14 cellular contexts compared by ENCODE assay signal in the genomic region with DNA sequence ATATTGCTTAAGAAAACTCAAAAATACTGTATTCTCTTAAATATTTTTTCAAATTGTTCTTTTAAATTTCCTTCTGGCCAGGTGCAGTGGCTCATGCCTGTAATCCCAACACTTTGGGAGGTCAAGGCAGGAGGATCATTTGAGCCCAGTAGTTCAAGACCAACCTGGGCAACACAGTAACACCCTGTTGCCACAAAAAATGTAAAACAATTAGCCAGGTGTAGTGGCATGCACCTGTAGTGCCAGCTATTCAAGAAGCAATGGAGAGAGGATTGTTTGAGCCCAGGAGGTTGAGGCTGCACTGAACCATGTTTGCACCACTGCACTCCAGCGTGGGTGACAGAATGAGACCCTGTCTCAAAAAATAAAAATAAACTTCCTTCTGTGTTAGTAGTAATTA.
"Had no signal": no experiment of that assay in that cellular context is flagged by ENCODE, and none has a peak within 500 bp of the region (broad histone marks: within the 10 kb centered on the region; RNA-seq: fewer than 3 reads in every experiment).

No MANE protein-coding gene starts in this region.

- H3K27me3 ChIP-seq: gastroesophageal sphincter, pancreas had no signal

- ATAC-seq: gastroesophageal sphincter; pancreas; stimulated activated naive CD8-positive, alpha-beta T cell treated with anti-CD3 and anti-CD28 coated beads, Interleukin-15, amount 100 ng/mL, for 72 hours had no signal

- DNase-seq: activated CD4-positive, CD25-positive, alpha-beta regulatory T cell; activated naive CD4-positive, alpha-beta T cell treated with anti-CD3 and anti-CD28 coated beads, Interleukin-2, amount 50 U/mL, for 16 hours; amniotic stem cell; cerebellar nuclear complex; effector memory CD8-positive, alpha-beta T cell; pancreas; stimulated activated CD4-positive, alpha-beta T cell treated with anti-CD3 and anti-CD28 coated beads, Interleukin-2, amount 100 ng/mL, for 48 hours; stimulated activated naive CD8-positive, alpha-beta T cell treated with anti-CD3 and anti-CD28 coated beads, Interleukin-15, amount 100 ng/mL, for 72 hours had no signal

- H3K27ac ChIP-seq: gastroesophageal sphincter, pancreas, thoracic aorta had no signal

- H3K36me3 ChIP-seq: gastroesophageal sphincter, thoracic aorta had no signal

- H3K4me3 Mint-ChIP-seq: brain; dendritic cell treated with granulocyte-macrophage colony-stimulating factor and Interleukin-4, amounts not matched to agents 40 ng/mL and 50 ng/mL, for 4 days; effector memory CD8-positive, alpha-beta T cell; neural crest cell; stimulated activated naive CD8-positive, alpha-beta T cell treated with anti-CD3 and anti-CD28 coated beads, Interleukin-15, amount 100 ng/mL, for 72 hours had no signal

- H3K4me1 Mint-ChIP-seq: brain had no signal

- H3K27me3 Mint-ChIP-seq: brain; dendritic cell treated with granulocyte-macrophage colony-stimulating factor and Interleukin-4, amounts not matched to agents 40 ng/mL and 50 ng/mL, for 4 days; effector memory CD8-positive, alpha-beta T cell; stimulated activated naive CD8-positive, alpha-beta T cell treated with anti-CD3 and anti-CD28 coated beads, Interleukin-15, amount 100 ng/mL, for 72 hours had no signal

- H3K9me3 Mint-ChIP-seq: activated T-helper 2 cell treated with anti-CD3 and anti-CD28 coated beads, Interferon-gamma antibody, Interleukin-2, Interleukin-4, amounts not matched to agents 10 μg/mL and 5 μg/mL and 100 μg/mL, durations not matched to agents 14 hours and 24 hours and 36 hours; brain; dendritic cell treated with granulocyte-macrophage colony-stimulating factor and Interleukin-4, amounts not matched to agents 40 ng/mL and 50 ng/mL, for 4 days; effector memory CD8-positive, alpha-beta T cell; neural crest cell; stimulated activated naive CD8-positive, alpha-beta T cell treated with anti-CD3 and anti-CD28 coated beads, Interleukin-15, amount 100 ng/mL, for 72 hours had no signal

- H3K27ac Mint-ChIP-seq: activated T-helper 2 cell treated with anti-CD3 and anti-CD28 coated beads, Interferon-gamma antibody, Interleukin-2, Interleukin-4, amounts not matched to agents 10 μg/mL and 5 μg/mL and 100 μg/mL, durations not matched to agents 14 hours and 24 hours and 36 hours; brain; dendritic cell treated with granulocyte-macrophage colony-stimulating factor and Interleukin-4, amounts not matched to agents 40 ng/mL and 50 ng/mL, for 4 days; effector memory CD8-positive, alpha-beta T cell had no signal

- H3K9me3 ChIP-seq: gastroesophageal sphincter, pancreas, thoracic aorta had no signal

- H3K4me1 ChIP-seq: gastroesophageal sphincter had no signal

- H3K4me3 ChIP-seq: gastroesophageal sphincter, pancreas, thoracic aorta had no signal
